15 cellular contexts compared by ENCODE assay signal in genomic region chr13:28204690-28205443, GRCh38.
A peak's percentile ranks its signal among the peaks of the same experiment; 100 is the strongest.
DNase-seq lines count a peak whose midpoint lies in the region; ATAC-seq and TF ChIP-seq lines count a peak whose summit lies in the region.
"Had no signal": no experiment of that assay in that cellular context is flagged by ENCODE, and none has a peak within 500 bp of the region (broad histone marks: within the 10 kb centered on the region; RNA-seq: fewer than 3 reads in every experiment).

No MANE protein-coding gene starts in this region.

- no peak overlapping the region for H3K4me3 Mint-ChIP-seq in activated CD8-positive, alpha-beta T cell treated with anti-CD3 and anti-CD28 coated beads for 36 hours
- no peak overlapping the region for H3K4me3 Mint-ChIP-seq in activated CD8-positive, alpha-beta T cell treated with anti-CD3 and anti-CD28 coated beads, Interleukin-2, amount 10 ng/mL, durations not matched to agents 7 days and 5 days

- H3K27me3 Mint-ChIP-seq in activated CD8-positive, alpha-beta T cell treated with anti-CD3 and anti-CD28 coated beads for 36 hours = no peaks in the 10 kb centered on the region
- H3K27me3 Mint-ChIP-seq in activated CD8-positive, alpha-beta T cell treated with anti-CD3 and anti-CD28 coated beads, Interleukin-2, amount 10 ng/mL, durations not matched to agents 7 days and 5 days (ENCODE audit: low read depth) = no peaks in the 10 kb centered on the region

- H3K36me3 Mint-ChIP-seq in activated CD8-positive, alpha-beta T cell treated with anti-CD3 and anti-CD28 coated beads for 36 hours (ENCODE audit: low read depth) = peaks cover 40% of the 10 kb centered on the region
- peaks cover 38% of the 10 kb centered on the region for H3K36me3 Mint-ChIP-seq in activated CD8-positive, alpha-beta T cell treated with anti-CD3 and anti-CD28 coated beads, Interleukin-2, amount 10 ng/mL, durations not matched to agents 7 days and 5 days (ENCODE audit: low read depth)
- peaks cover 18 to 34% of the 10 kb centered on the region in 2 donors for H3K36me3 Mint-ChIP-seq in activated naive CD4-positive, alpha-beta T cell treated with anti-CD3 and anti-CD28 coated beads, Interleukin-2, amount 50 U/mL, for 72 hours

- TF ChIP-seq CTCF in activated CD8-positive, alpha-beta T cell treated with anti-CD3 and anti-CD28 coated beads for 36 hours (IDR thresholded peaks at IDR 0.05) = no peak

- ATAC-seq in activated CD8-positive, alpha-beta T cell treated with anti-CD3 and anti-CD28 coated beads for 36 hours = peak; percentile 94
- ATAC-seq in activated CD8-positive, alpha-beta T cell treated with anti-CD3 and anti-CD28 coated beads, Interleukin-2, amount 10 ng/mL, durations not matched to agents 7 days and 5 days = no peak
- ATAC-seq in HG02870 (IDR thresholded peaks at IDR 0.05; ENCODE audit: unreplicated experiment) (peak; percentile 51), HG02571 (IDR thresholded peaks at IDR 0.05; ENCODE audit: unreplicated experiment) (no peak)
- peak; percentile 97 for ATAC-seq in activated naive CD4-positive, alpha-beta T cell treated with anti-CD3 and anti-CD28 coated beads, Interleukin-2, amount 50 U/mL, for 72 hours
- ATAC-seq: K562, pancreas, SK-N-SH treated with all-trans-retinoic acid at 6 μM for 48 hours had no signal

- peak; percentile 89 for DNase-seq in activated CD8-positive, alpha-beta T cell treated with anti-CD3 and anti-CD28 coated beads for 36 hours
- DNase-seq in activated CD8-positive, alpha-beta T cell treated with anti-CD3 and anti-CD28 coated beads, Interleukin-2, amount 10 ng/mL, durations not matched to agents 7 days and 5 days = no peak
- peak in 1 of 2 donors; percentile 42 for DNase-seq in activated naive CD4-positive, alpha-beta T cell treated with anti-CD3 and anti-CD28 coated beads, Interleukin-2, amount 50 U/mL, for 72 hours (ENCODE audit: low spot score in 2 of 2)
- peak; percentile 4 for DNase-seq in stimulated activated CD8-positive, alpha-beta memory T cell treated with anti-CD3 and anti-CD28 coated beads, Interleukin-7, amount 100 ng/mL, for 24 hours (ENCODE audit: low read depth)
- DNase-seq in cerebellar cortex (ENCODE audit: low spot score) = no peak
- no peak for DNase-seq in cortex of kidney (lab: John Stamatoyannopoulos, UW)
- DNase-seq: caudate nucleus, GOT3, NCI-H1694, pancreas, upper lobe of left lung had no signal

- peaks cover 34% of the 10 kb centered on the region for H3K4me1 Mint-ChIP-seq in activated CD8-positive, alpha-beta T cell treated with anti-CD3 and anti-CD28 coated beads for 36 hours (ENCODE audit: low read depth)
- peaks cover 13% of the 10 kb centered on the region for H3K4me1 Mint-ChIP-seq in activated CD8-positive, alpha-beta T cell treated with anti-CD3 and anti-CD28 coated beads, Interleukin-2, amount 10 ng/mL, durations not matched to agents 7 days and 5 days (ENCODE audit: low read depth)

- CTCF ChIA-PET in activated CD8-positive, alpha-beta T cell treated with anti-CD3 and anti-CD28 coated beads for 36 hours (lab: Charles Lee) = interaction anchor here (0.8 kb wide), 1 partner anchor 12 kb away, joined by 3 read pairs; no protein-coding TSS in a partner anchor
- CTCF ChIA-PET in activated CD8-positive, alpha-beta T cell treated with anti-CD3 and anti-CD28 coated beads, Interleukin-2, amount 10 ng/mL, durations not matched to agents 7 days and 5 days (lab: Charles Lee) = no interaction called here

- POLR2A ChIA-PET in activated CD8-positive, alpha-beta T cell treated with anti-CD3 and anti-CD28 coated beads for 36 hours (lab: Charles Lee) = no interaction called here
- POLR2A ChIA-PET in activated CD8-positive, alpha-beta T cell treated with anti-CD3 and anti-CD28 coated beads, Interleukin-2, amount 10 ng/mL, durations not matched to agents 7 days and 5 days (lab: Charles Lee) = no interaction called here

- peak overlapping the region; percentile 45 for H3K27ac Mint-ChIP-seq in activated CD8-positive, alpha-beta T cell treated with anti-CD3 and anti-CD28 coated beads for 36 hours
- no peak overlapping the region for H3K27ac Mint-ChIP-seq in activated CD8-positive, alpha-beta T cell treated with anti-CD3 and anti-CD28 coated beads, Interleukin-2, amount 10 ng/mL, durations not matched to agents 7 days and 5 days
- peak overlapping the region; percentile 56 to 63 for H3K27ac Mint-ChIP-seq in activated naive CD4-positive, alpha-beta T cell treated with anti-CD3 and anti-CD28 coated beads, Interleukin-2, amount 50 U/mL, for 72 hours

- intact Hi-C loops in activated CD8-positive, alpha-beta T cell treated with anti-CD3 and anti-CD28 coated beads for 36 hours (cut with micrococcal nuclease) = no loop called here

- H3K9me3 Mint-ChIP-seq in activated CD8-positive, alpha-beta T cell treated with anti-CD3 and anti-CD28 coated beads for 36 hours = no peaks in the 10 kb centered on the region
- no peaks in the 10 kb centered on the region for H3K9me3 Mint-ChIP-seq in activated CD8-positive, alpha-beta T cell treated with anti-CD3 and anti-CD28 coated beads, Interleukin-2, amount 10 ng/mL, durations not matched to agents 7 days and 5 days (ENCODE audit: insufficient read depth)
- H3K9me3 Mint-ChIP-seq in activated naive CD4-positive, alpha-beta T cell treated with anti-CD3 and anti-CD28 coated beads, Interleukin-2, amount 50 U/mL, for 72 hours = peaks cover 3 to 5% of the 10 kb centered on the region in 2 donors

Comparison
In these comparisons a context has a peak if more than half of its experiments do, and no peak if none do; other contexts are left out.
1. ATAC-seq: peak in activated CD8-positive, alpha-beta T cell treated with anti-CD3 and anti-CD28 coated beads for 36 hours (single experiment), HG02870 (single experiment) and activated naive CD4-positive, alpha-beta T cell treated with anti-CD3 and anti-CD28 coated beads, Interleukin-2, amount 50 U/mL, for 72 hours (2 of 2); none in activated CD8-positive, alpha-beta T cell treated with anti-CD3 and anti-CD28 coated beads, Interleukin-2, amount 10 ng/mL, durations not matched to agents 7 days and 5 days (single experiment) and HG02571 (single experiment).
2. DNase-seq: peak in activated CD8-positive, alpha-beta T cell treated with anti-CD3 and anti-CD28 coated beads for 36 hours (single experiment) and stimulated activated CD8-positive, alpha-beta memory T cell treated with anti-CD3 and anti-CD28 coated beads, Interleukin-7, amount 100 ng/mL, for 24 hours (single experiment); none in activated CD8-positive, alpha-beta T cell treated with anti-CD3 and anti-CD28 coated beads, Interleukin-2, amount 10 ng/mL, durations not matched to agents 7 days and 5 days (single experiment), cerebellar cortex (single experiment) and cortex of kidney (single experiment).